Comparison of ENCODE assay signal across 1 cellular context in genomic region chr9:74853024-74853423, GRCh38. TPM values are rescaled to one million over a fixed set of nuclear protein-coding genes. Genes with fewer than 3 reads are reported as not detected.
"Had no signal": no experiment of that assay in that cellular context is flagged by ENCODE, and none has a peak within 500 bp of the region (broad histone marks: within the 10 kb centered on the region; RNA-seq: fewer than 3 reads in every experiment).

No MANE protein-coding gene starts in this region.

RNA-seq across cellular contexts. Expression of gene TRPM6, which starts 34.7 kb away (rescaled TPM):
- total RNA-seq: G401 had no signal
